In genomic region chr14:105482486-105483110, GRCh38 we compare ENCODE assay signal across 1 cellular context.
A peak's percentile ranks its signal among the peaks of the same experiment; 100 is the strongest.
TF ChIP-seq lines count a peak whose summit lies in the region.

No MANE protein-coding gene starts in this region.

TF ChIP-seq in H1, 55 proteins besides CTCF, POLR2A, EP300 and RAD21:
- TF ChIP-seq CBX5 (IDR thresholded peaks at IDR 0.05; ENCODE audit: low read depth, low read length) (no peak), TEAD4 (IDR thresholded peaks at IDR 0.05; ENCODE audit: low read depth, low read length) (0 out of 2 replicates have a peak, but pooled peaks have one; percentile 43), CREB1 (IDR thresholded peaks at IDR 0.05) (no peak), ZNF274 (IDR thresholded peaks at IDR 0.05; ENCODE audit: borderline replicate concordance, extremely low read depth, low read length) (no peak)
